9 cellular contexts compared by ENCODE assay signal in the genomic region with DNA sequence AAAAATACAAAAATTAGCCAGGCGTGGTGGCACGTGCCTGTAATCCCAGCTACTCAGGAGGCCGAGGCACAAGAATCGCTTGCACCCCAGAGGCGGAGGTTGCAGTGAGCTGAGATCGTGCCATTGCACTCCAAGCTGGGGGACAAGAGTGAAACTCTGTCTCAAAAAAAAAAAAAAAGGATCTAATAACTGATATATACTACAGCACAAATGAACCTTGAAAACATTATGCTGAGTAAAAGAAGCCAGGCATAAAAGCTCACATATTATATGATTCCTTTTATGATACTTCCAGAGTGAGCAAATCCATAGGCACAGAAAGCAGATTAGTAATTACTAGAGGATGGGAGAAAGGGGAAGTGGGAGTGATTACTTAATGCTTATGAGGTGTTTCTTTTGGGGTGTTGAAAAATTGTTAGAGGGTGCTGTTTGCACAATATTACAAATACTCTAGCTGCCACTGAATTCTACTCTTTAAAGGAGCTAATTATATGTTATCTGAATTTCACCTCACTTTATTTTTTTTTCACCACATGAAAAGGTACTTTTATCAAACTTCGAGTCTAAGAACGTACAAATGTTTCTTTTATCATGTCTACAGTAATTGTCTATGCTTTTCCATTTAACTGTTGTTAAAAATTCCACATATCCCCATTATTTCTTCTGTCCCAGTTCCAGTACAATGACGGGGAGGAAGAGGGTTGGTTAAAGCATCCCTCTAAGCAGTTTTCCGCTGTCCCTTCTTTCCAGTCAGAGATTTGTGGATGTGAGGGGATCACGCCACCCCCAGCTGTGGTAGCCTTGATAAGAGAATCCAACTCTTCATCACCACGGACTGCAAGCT.
DNase-seq lines count a peak whose midpoint lies in the region; ATAC-seq and TF ChIP-seq lines count a peak whose summit lies in the region.
"Had no signal": no experiment of that assay in that cellular context is flagged by ENCODE, and none has a peak within 500 bp of the region (broad histone marks: within the 10 kb centered on the region; RNA-seq: fewer than 3 reads in every experiment).

No MANE protein-coding gene starts in this region.

- H3F3A ChIP-seq in PC-3 (ENCODE audit: low read length, unreplicated experiment): no peaks in the 10 kb centered on the region

- no peaks in the 10 kb centered on the region for H4K20me1 ChIP-seq in PC-3 (ENCODE audit: low read length)

- H3K4me1 ChIP-seq in left lung (peaks cover 0 to 12% of the 10 kb centered on the region in 2 donors), tibial artery (no peaks in the 10 kb centered on the region), PC-3 (ENCODE audit: insufficient read depth, low read length) (no peaks in the 10 kb centered on the region)

- H3K27ac ChIP-seq in angular gyrus (ENCODE audit: low read depth, low read length): peak overlapping the region; percentile 84
- H3K27ac ChIP-seq in left lung: peak overlapping the region; percentile 78 to 80
- peak overlapping the region; percentile 52 to 57 for H3K27ac ChIP-seq in tibial artery
- H3K27ac ChIP-seq in PC-3 (ENCODE audit: low read length): no peak overlapping the region
- H3K27ac ChIP-seq: SK-N-MC had no signal

- POLR2A ChIA-PET in PC-3 (lab: Charles Lee; ENCODE audit: unreplicated experiment): no interaction called here

- no peaks in the 10 kb centered on the region for H3K9me3 ChIP-seq in left lung
- no peaks in the 10 kb centered on the region for H3K9me3 ChIP-seq in tibial artery
- H3K9me3 ChIP-seq in PC-3 (ENCODE audit: low read length): no peaks in the 10 kb centered on the region

- peak overlapping the region; percentile 17 to 40 for H3K4me3 ChIP-seq in left lung
- peak overlapping the region; percentile 47 to 54 for H3K4me3 ChIP-seq in tibial artery
- H3K4me3 ChIP-seq in PC-3 (ENCODE audit: low read length): no peak overlapping the region; the same call in 1 of the 2 replicates
- H3K4me3 ChIP-seq: SK-N-MC had no signal

- no peak for TF ChIP-seq CTCF in left lung (IDR thresholded peaks at IDR 0.05)
- TF ChIP-seq CTCF in tibial artery (IDR thresholded peaks at IDR 0.05): no peak
- no peak for TF ChIP-seq CTCF in PC-3 (conservative IDR thresholded peaks at IDR 0.05; ENCODE audit: low read depth, low read length)

- H3K36me3 ChIP-seq in left lung (no peaks in the 10 kb centered on the region), tibial artery (no peaks in the 10 kb centered on the region), PC-3 (ENCODE audit: low read depth, low read length) (no peaks in the 10 kb centered on the region)

- H3K27me3 ChIP-seq in left lung (no peaks in the 10 kb centered on the region), tibial artery (no peaks in the 10 kb centered on the region), PC-3 (ENCODE audit: low read length) (no peaks in the 10 kb centered on the region)

- DNase-seq in Right ventricle myocardium superior: no peak
- DNase-seq in Right ventricle myocardium inferior (ENCODE audit: missing footprints): no peak
- no peak for DNase-seq in left lung
- DNase-seq in tibial artery: no peak
- DNase-seq in PC-3: no peak
- no peak for DNase-seq in AG20443 (ENCODE audit: low spot score)

- no peak overlapping the region for H2AFZ ChIP-seq in PC-3 (ENCODE audit: low read length)

- peak; percentile 49 for ATAC-seq in Right ventricle myocardium superior (ENCODE audit: poor library complexity)
- no peak for ATAC-seq in Right ventricle myocardium inferior
- ATAC-seq in left lung: peak; percentile 23
- ATAC-seq in PC-3: no peak
- ATAC-seq in GM21786 (IDR thresholded peaks at IDR 0.05; ENCODE audit: unreplicated experiment): no peak

- no peak overlapping the region for H3K9ac ChIP-seq in PC-3 (ENCODE audit: low read length)

- CTCF ChIA-PET in PC-3 (lab: Charles Lee): no interaction called here

- no TSS peak for BruUV-seq in PC-3 (replicated peaks; lab: Mats Ljungman, UMichigan)

- no peaks in the 10 kb centered on the region for H3K79me2 ChIP-seq in PC-3 (ENCODE audit: low read length)

- H3K4me2 ChIP-seq in PC-3 (ENCODE audit: low read length): no peak overlapping the region

- intact Hi-C loops in Right ventricle myocardium superior (cut with DNase I) (no loop called here), Right ventricle myocardium inferior (cut with DNase I) (no loop called here), left lung (cut with DNase I) (no loop called here), tibial artery (cut with DNase I; ENCODE audit: low total_unique reads) (no loop called here), PC-3 (cut with micrococcal nuclease) (no loop called here)

- no peaks in the 10 kb centered on the region for H3K9me2 ChIP-seq in PC-3 (replicated peaks; ENCODE audit: low read length)

Comparison
In these comparisons a context has a peak if more than half of its experiments do, and no peak if none do; other contexts are left out.
1. ATAC-seq: peak in Right ventricle myocardium superior (single experiment) and left lung (single experiment); none in Right ventricle myocardium inferior (single experiment), PC-3 (single experiment) and GM21786 (single experiment).